Comparison of ENCODE assay signal across 8 cellular contexts in the genomic region with DNA sequence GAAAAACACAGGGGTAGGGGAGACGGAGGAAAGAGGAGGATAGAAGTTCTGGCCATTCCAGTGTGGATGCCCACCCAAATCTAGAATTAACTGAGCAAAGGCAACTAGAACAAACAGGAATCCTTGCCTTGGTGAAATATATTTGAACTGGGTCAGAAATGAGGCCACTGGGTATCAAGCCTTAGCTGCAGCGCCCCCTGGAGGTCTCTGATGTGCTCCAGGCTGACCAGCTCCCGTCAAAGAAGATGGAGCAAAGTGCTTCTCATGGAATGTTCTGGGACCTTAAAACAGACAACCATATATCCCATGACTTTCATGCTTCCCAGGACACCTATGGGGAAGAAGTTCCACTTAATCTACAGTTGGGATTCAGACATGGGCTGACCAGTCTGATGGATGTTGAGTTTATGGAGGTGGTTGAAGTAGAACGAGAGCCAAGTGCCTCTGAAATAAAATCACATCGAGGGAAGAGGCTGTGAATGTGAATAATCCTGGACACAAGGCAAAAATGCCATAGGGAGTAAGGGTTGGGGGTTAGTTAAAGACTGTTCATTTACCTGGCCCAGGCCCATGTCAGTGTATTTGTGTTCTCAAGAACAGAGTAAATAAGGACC. TPM values are rescaled to one million over a fixed set of nuclear protein-coding genes. Genes with fewer than 3 reads are reported as not detected.
DNase-seq lines count a peak whose midpoint lies in the region; ATAC-seq and TF ChIP-seq lines count a peak whose summit lies in the region.

No MANE protein-coding gene starts in this region.

- H3K4me1 Mint-ChIP-seq in activated CD4-positive, alpha-beta T cell treated with anti-CD3 and anti-CD28 coated beads, Interleukin-2, amount 10 ng/mL, durations not matched to agents 7 days and 5 days: peaks cover 11% of the 10 kb centered on the region
- no peaks in the 10 kb centered on the region for H3K4me1 Mint-ChIP-seq in mesothelial cell of epicardium
- H3K4me1 Mint-ChIP-seq in stimulated activated memory B cell treated with anti-CD40 and anti-IgM and Interleukin-4, amounts not matched to agents 10 μg/mL and 1 μg/mL and 100 μg/mL, for 72 hours: peaks cover 7% of the 10 kb centered on the region

- peak; percentile 58 for ATAC-seq in stimulated activated memory B cell treated with anti-CD40 and anti-IgM and Interleukin-4, amounts not matched to agents 10 μg/mL and 1 μg/mL and 100 μg/mL, for 72 hours
- no peak for ATAC-seq in HG02973 (IDR thresholded peaks at IDR 0.05; ENCODE audit: unreplicated experiment)
- no peak for ATAC-seq in GM18498 (IDR thresholded peaks at IDR 0.05; ENCODE audit: unreplicated experiment)

- peak; percentile 86 for DNase-seq in G401 (ENCODE audit: low spot score)
- DNase-seq in NB4 (ENCODE audit: low read depth): peak; percentile 65
- peak; percentile 62 for DNase-seq in activated CD4-positive, alpha-beta T cell treated with anti-CD3 and anti-CD28 coated beads, Interleukin-2, amount 10 ng/mL, durations not matched to agents 7 days and 5 days
- peak; percentile 36 for DNase-seq in effector CD8-positive, alpha-beta T cell (lab: John Stamatoyannopoulos, UW)
- DNase-seq in mesothelial cell of epicardium (ENCODE audit: low spot score in 2 of 2, unreplicated experiment in 2 of 2): no peak

- peaks cover 10% of the 10 kb centered on the region for H3K9me3 Mint-ChIP-seq in activated CD4-positive, alpha-beta T cell treated with anti-CD3 and anti-CD28 coated beads, Interleukin-2, amount 10 ng/mL, durations not matched to agents 7 days and 5 days
- H3K9me3 Mint-ChIP-seq in mesothelial cell of epicardium: peaks cover 12% of the 10 kb centered on the region
- peaks cover 9% of the 10 kb centered on the region for H3K9me3 Mint-ChIP-seq in stimulated activated memory B cell treated with anti-CD40 and anti-IgM and Interleukin-4, amounts not matched to agents 10 μg/mL and 1 μg/mL and 100 μg/mL, for 72 hours

- H3K27ac Mint-ChIP-seq in activated CD4-positive, alpha-beta T cell treated with anti-CD3 and anti-CD28 coated beads, Interleukin-2, amount 10 ng/mL, durations not matched to agents 7 days and 5 days: no peak overlapping the region
- H3K27ac Mint-ChIP-seq in mesothelial cell of epicardium: no peak overlapping the region
- H3K27ac Mint-ChIP-seq in stimulated activated memory B cell treated with anti-CD40 and anti-IgM and Interleukin-4, amounts not matched to agents 10 μg/mL and 1 μg/mL and 100 μg/mL, for 72 hours: peak overlapping the region; percentile 22

- CTCF ChIA-PET in activated CD4-positive, alpha-beta T cell treated with anti-CD3 and anti-CD28 coated beads, Interleukin-2, amount 10 ng/mL, durations not matched to agents 7 days and 5 days (lab: Charles Lee): interaction anchor here (0.7 to 2.9 kb wide), 9 partner anchors 9 to 146 kb away, joined by 3 to 12 read pairs (median 3); partner anchors contain the start of genes HLA-DPB1, RPS18 and VPS52

- in situ Hi-C loops in G401 (cut with HindIII; ENCODE audit: low sequenced_read_pairs): no loop called here

- peaks cover 2% of the 10 kb centered on the region for H3K36me3 Mint-ChIP-seq in activated CD4-positive, alpha-beta T cell treated with anti-CD3 and anti-CD28 coated beads, Interleukin-2, amount 10 ng/mL, durations not matched to agents 7 days and 5 days (ENCODE audit: low read depth)
- H3K36me3 Mint-ChIP-seq in mesothelial cell of epicardium: peaks cover 10% of the 10 kb centered on the region
- peaks cover 36% of the 10 kb centered on the region for H3K36me3 Mint-ChIP-seq in stimulated activated memory B cell treated with anti-CD40 and anti-IgM and Interleukin-4, amounts not matched to agents 10 μg/mL and 1 μg/mL and 100 μg/mL, for 72 hours

- no peak overlapping the region for H3K4me3 Mint-ChIP-seq in activated CD4-positive, alpha-beta T cell treated with anti-CD3 and anti-CD28 coated beads, Interleukin-2, amount 10 ng/mL, durations not matched to agents 7 days and 5 days
- H3K4me3 Mint-ChIP-seq in mesothelial cell of epicardium: no peak overlapping the region
- H3K4me3 Mint-ChIP-seq in stimulated activated memory B cell treated with anti-CD40 and anti-IgM and Interleukin-4, amounts not matched to agents 10 μg/mL and 1 μg/mL and 100 μg/mL, for 72 hours: no peak overlapping the region

- TF ChIP-seq CTCF in NB4 (IDR thresholded peaks at IDR 0.05; ENCODE audit: low read depth, low read length) (peak; percentile 95), mesothelial cell of epicardium (IDR thresholded peaks at IDR 0.05; ENCODE audit: unreplicated experiment) (peak; percentile 55)

- TF ChIP-seq POLR2A in NB4 (IDR thresholded peaks at IDR 0.05; ENCODE audit: extremely low read depth, insufficient read length): no peak

- H3K4me3 ChIP-seq in NB4 (ENCODE audit: low read depth, low read length): no peak overlapping the region

- peaks cover 3% of the 10 kb centered on the region for H3K27me3 Mint-ChIP-seq in activated CD4-positive, alpha-beta T cell treated with anti-CD3 and anti-CD28 coated beads, Interleukin-2, amount 10 ng/mL, durations not matched to agents 7 days and 5 days
- H3K27me3 Mint-ChIP-seq in mesothelial cell of epicardium (ENCODE audit: low read depth): peaks cover 29% of the 10 kb centered on the region
- peaks cover 8% of the 10 kb centered on the region for H3K27me3 Mint-ChIP-seq in stimulated activated memory B cell treated with anti-CD40 and anti-IgM and Interleukin-4, amounts not matched to agents 10 μg/mL and 1 μg/mL and 100 μg/mL, for 72 hours

- POLR2A ChIA-PET in activated CD4-positive, alpha-beta T cell treated with anti-CD3 and anti-CD28 coated beads, Interleukin-2, amount 10 ng/mL, durations not matched to agents 7 days and 5 days (lab: Charles Lee): no interaction called here

RNA-seq across cellular contexts. Expression of gene HLA-DPB1, which starts 50.4 kb away (rescaled TPM):
- not detected in 2 replicates for total RNA-seq in G401 (2014; rRNA removed; shearing (Covaris generic))
- 10 to 100 TPM; 24.7 to 26.2 TPM for total RNA-seq in activated CD4-positive, alpha-beta T cell treated with anti-CD3 and anti-CD28 coated beads, Interleukin-2, amount 10 ng/mL, durations not matched to agents 7 days and 5 days
- total RNA-seq in mesothelial cell of epicardium: 12.0 to 12.7 TPM (median 12.0 TPM) in 3 replicates

RNA-seq across cellular contexts. Expression of gene HLA-DPA1, which starts 52.8 kb away (rescaled TPM):
- total RNA-seq in G401 (2014; rRNA removed; shearing (Covaris generic)): not detected in 2 replicates
- 10 to 100 TPM; 26.2 to 29.6 TPM for total RNA-seq in activated CD4-positive, alpha-beta T cell treated with anti-CD3 and anti-CD28 coated beads, Interleukin-2, amount 10 ng/mL, durations not matched to agents 7 days and 5 days
- total RNA-seq in mesothelial cell of epicardium: 2.0 to 2.2 TPM (median 2.0 TPM) in 3 replicates

Comparison
In these comparisons a context has a peak if more than half of its experiments do, and no peak if none do; other contexts are left out.
1. DNase-seq: peak in G401 (single experiment), NB4 (single experiment), activated CD4-positive, alpha-beta T cell treated with anti-CD3 and anti-CD28 coated beads, Interleukin-2, amount 10 ng/mL, durations not matched to agents 7 days and 5 days (single experiment) and effector CD8-positive, alpha-beta T cell (single experiment); none in mesothelial cell of epicardium (0 of 2).
2. RNA of gene HLA-DPB1, which starts 50.4 kb away (total RNA-seq): 24.7 to 26.2 TPM in activated CD4-positive, alpha-beta T cell treated with anti-CD3 and anti-CD28 coated beads, Interleukin-2, amount 10 ng/mL, durations not matched to agents 7 days and 5 days and 12.0 to 12.7 TPM in mesothelial cell of epicardium; not detected in G401; every median in the first group is over 10 times any median in the second.